27 cellular contexts compared by ENCODE assay signal in the genomic region with DNA sequence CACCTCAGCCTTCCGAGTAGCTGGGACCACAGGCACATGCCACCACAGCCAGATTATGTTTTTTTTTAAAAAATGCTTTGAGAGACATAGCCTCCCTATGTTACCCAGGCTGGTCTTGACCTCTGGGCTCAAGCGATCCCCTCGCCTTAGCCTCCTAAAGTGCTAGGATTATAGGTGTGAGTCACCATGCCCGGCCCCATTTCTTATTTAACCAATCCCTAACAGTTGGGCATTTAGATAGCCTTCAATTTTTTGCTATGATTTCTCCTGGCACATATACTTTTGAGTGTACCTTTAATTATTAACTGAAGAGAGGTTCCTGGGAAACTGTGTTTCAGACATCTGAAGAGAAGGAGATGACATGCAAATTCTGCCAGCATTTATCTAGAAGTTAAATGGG.
"Had no signal": no experiment of that assay in that cellular context is flagged by ENCODE, and none has a peak within 500 bp of the region (broad histone marks: within the 10 kb centered on the region; RNA-seq: fewer than 3 reads in every experiment).

No MANE protein-coding gene starts in this region.

- H3K36me3 ChIP-seq: colonic mucosa, esophagus muscularis mucosa, gastroesophageal sphincter, heart left ventricle, left lung, lower lobe of right lung had no signal

- H3K4me3 Mint-ChIP-seq: immature natural killer cell; mesothelial cell of epicardium; naive B cell; naive thymus-derived CD8-positive, alpha-beta T cell had no signal

- H3K4me2 ChIP-seq: hepatocyte had no signal

- H3K9me3 Mint-ChIP-seq: immature natural killer cell, naive B cell had no signal

- DNase-seq: colonic mucosa; cortex of kidney; dermis blood vessel endothelial cell; dorsolateral prefrontal cortex; effector CD4-positive, alpha-beta T cell; effector memory CD4-positive, alpha-beta T cell; foreskin keratinocyte; heart left ventricle; hypothalamus; immature natural killer cell; islet precursor cell; kidney; kidney glomerular epithelial cell; left cardiac atrium; left lung; left ventricle myocardium superior; lower lobe of right lung; mesenchymal stem cell; mucosa of descending colon; naive B cell; naive thymus-derived CD8-positive, alpha-beta T cell had no signal

- H3K27me3 ChIP-seq: colonic mucosa, dorsolateral prefrontal cortex, esophagus muscularis mucosa, foreskin keratinocyte, gastroesophageal sphincter, heart left ventricle, hepatocyte, left lung had no signal

- H3K4me1 ChIP-seq: colonic mucosa, esophagus muscularis mucosa, foreskin keratinocyte, gastroesophageal sphincter, heart left ventricle, left lung, lower lobe of right lung had no signal

- H3K27me3 Mint-ChIP-seq: naive B cell had no signal

- H2AFZ ChIP-seq: hepatocyte had no signal

- H3K4me3 ChIP-seq: colonic mucosa, dorsolateral prefrontal cortex, esophagus muscularis mucosa, gastroesophageal sphincter, heart left ventricle, hepatocyte, left lung, lower lobe of right lung, mucosa of descending colon had no signal

- H3K79me2 ChIP-seq: hepatocyte had no signal

- H3K27ac ChIP-seq: colonic mucosa, dorsolateral prefrontal cortex, esophagus muscularis mucosa, foreskin keratinocyte, gastroesophageal sphincter, heart left ventricle, hepatocyte, left lung, lower lobe of right lung had no signal

- H3K4me1 Mint-ChIP-seq: immature natural killer cell had no signal

- H3K9me3 ChIP-seq: colonic mucosa, esophagus muscularis mucosa, gastroesophageal sphincter, heart left ventricle, left lung, lower lobe of right lung, mucosa of descending colon had no signal

- FAIRE-seq: endothelial cell of umbilical vein, frontal cortex, kidney had no signal

- H3K36me3 Mint-ChIP-seq: mesothelial cell of epicardium, naive B cell had no signal

- ATAC-seq: foreskin keratinocyte; gastroesophageal sphincter; heart left ventricle; left cardiac atrium; left lung; left ventricle myocardium superior; lower lobe of right lung; mucosa of descending colon; naive thymus-derived CD8-positive, alpha-beta T cell had no signal

- H3K27ac Mint-ChIP-seq: mesothelial cell of epicardium; naive B cell; naive thymus-derived CD8-positive, alpha-beta T cell had no signal
